1 cellular context compared by ENCODE assay signal in the genomic region with DNA sequence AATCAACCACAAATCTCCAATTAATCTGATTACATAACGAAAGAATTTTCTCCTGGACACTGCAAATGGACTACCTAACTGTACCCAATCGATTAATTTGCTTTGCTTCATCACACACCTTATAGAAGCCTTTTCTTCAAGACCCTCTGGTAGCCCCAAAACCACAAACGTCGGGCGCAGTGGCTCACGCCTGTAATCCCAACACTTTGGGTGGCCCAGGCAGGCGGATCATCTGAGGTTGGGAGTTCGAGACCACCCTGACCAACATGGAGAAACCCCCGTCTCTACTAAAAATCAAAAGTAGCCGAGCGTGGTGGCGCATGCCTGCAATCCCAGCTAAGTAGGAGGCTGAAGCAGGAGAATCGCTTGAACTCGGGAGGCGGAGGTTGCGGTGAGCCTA.
TF ChIP-seq lines count a peak whose summit lies in the region.

No MANE protein-coding gene starts in this region.

TF ChIP-seq in GM23338, 12 proteins besides CTCF, POLR2A, EP300 and RAD21:
- TF ChIP-seq, protein P1, sequence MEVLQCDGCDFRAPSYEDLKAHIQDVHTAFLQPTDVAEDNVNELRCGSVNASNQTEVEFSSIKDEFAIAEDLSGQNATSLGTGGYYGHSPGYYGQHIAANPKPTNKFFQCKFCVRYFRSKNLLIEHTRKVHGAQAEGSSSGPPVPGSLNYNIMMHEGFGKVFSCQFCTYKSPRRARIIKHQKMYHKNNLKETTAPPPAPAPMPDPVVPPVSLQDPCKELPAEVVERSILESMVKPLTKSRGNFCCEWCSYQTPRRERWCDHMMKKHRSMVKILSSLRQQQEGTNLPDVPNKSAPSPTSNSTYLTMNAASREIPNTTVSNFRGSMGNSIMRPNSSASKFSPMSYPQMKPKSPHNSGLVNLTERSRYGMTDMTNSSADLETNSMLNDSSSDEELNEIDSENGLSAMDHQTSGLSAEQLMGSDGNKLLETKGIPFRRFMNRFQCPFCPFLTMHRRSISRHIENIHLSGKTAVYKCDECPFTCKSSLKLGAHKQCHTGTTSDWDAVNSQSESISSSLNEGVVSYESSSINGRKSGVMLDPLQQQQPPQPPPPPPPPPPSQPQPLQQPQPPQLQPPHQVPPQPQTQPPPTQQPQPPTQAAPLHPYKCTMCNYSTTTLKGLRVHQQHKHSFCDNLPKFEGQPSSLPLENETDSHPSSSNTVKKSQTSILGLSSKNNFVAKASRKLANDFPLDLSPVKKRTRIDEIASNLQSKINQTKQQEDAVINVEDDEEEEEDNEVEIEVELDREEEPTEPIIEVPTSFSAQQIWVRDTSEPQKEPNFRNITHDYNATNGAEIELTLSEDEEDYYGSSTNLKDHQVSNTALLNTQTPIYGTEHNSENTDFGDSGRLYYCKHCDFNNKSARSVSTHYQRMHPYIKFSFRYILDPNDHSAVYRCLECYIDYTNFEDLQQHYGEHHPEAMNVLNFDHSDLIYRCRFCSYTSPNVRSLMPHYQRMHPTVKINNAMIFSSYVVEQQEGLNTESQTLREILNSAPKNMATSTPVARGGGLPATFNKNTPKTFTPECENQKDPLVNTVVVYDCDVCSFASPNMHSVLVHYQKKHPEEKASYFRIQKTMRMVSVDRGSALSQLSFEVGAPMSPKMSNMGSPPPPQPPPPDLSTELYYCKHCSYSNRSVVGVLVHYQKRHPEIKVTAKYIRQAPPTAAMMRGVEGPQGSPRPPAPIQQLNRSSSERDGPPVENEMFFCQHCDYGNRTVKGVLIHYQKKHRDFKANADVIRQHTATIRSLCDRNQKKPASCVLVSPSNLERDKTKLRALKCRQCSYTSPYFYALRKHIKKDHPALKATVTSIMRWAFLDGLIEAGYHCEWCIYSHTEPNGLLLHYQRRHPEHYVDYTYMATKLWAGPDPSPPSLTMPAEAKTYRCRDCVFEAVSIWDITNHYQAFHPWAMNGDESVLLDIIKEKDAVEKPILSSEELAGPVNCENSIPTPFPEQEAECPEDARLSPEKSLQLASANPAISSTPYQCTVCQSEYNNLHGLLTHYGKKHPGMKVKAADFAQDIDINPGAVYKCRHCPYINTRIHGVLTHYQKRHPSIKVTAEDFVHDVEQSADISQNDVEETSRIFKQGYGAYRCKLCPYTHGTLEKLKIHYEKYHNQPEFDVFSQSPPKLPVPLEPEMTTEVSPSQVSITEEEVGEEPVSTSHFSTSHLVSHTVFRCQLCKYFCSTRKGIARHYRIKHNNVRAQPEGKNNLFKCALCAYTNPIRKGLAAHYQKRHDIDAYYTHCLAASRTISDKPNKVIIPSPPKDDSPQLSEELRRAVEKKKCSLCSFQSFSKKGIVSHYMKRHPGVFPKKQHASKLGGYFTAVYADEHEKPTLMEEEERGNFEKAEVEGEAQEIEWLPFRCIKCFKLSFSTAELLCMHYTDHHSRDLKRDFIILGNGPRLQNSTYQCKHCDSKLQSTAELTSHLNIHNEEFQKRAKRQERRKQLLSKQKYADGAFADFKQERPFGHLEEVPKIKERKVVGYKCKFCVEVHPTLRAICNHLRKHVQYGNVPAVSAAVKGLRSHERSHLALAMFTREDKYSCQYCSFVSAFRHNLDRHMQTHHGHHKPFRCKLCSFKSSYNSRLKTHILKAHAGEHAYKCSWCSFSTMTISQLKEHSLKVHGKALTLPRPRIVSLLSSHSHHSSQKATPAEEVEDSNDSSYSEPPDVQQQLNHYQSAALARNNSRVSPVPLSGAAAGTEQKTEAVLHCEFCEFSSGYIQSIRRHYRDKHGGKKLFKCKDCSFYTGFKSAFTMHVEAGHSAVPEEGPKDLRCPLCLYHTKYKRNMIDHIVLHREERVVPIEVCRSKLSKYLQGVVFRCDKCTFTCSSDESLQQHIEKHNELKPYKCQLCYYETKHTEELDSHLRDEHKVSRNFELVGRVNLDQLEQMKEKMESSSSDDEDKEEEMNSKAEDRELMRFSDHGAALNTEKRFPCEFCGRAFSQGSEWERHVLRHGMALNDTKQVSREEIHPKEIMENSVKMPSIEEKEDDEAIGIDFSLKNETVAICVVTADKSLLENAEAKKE (CRISPR knock-in tag; IDR thresholded peaks at IDR 0.05) = no peak
- TF ChIP-seq NANOG (IDR thresholded peaks at IDR 0.05; ENCODE audit: borderline replicate concordance) = no peak
- TF ChIP-seq CREB1 (CRISPR knock-in tag; IDR thresholded peaks at IDR 0.05; ENCODE audit: low read depth) = no peak
- no peak for TF ChIP-seq ZNF331 (CRISPR knock-in tag; IDR thresholded peaks at IDR 0.05; ENCODE audit: low read depth)
- TF ChIP-seq, protein P2, sequence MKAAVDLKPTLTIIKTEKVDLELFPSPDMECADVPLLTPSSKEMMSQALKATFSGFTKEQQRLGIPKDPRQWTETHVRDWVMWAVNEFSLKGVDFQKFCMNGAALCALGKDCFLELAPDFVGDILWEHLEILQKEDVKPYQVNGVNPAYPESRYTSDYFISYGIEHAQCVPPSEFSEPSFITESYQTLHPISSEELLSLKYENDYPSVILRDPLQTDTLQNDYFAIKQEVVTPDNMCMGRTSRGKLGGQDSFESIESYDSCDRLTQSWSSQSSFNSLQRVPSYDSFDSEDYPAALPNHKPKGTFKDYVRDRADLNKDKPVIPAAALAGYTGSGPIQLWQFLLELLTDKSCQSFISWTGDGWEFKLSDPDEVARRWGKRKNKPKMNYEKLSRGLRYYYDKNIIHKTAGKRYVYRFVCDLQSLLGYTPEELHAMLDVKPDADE (IDR thresholded peaks at IDR 0.05) = no peak
- TF ChIP-seq EZH2phosphoT487 (IDR thresholded peaks at IDR 0.05; ENCODE audit: unreplicated experiment) = no peak
- TF ChIP-seq STAT1 (IDR thresholded peaks at IDR 0.05; ENCODE audit: unreplicated experiment) = no peak
- no peak for TF ChIP-seq JUNB (IDR thresholded peaks at IDR 0.05; ENCODE audit: unreplicated experiment)
- TF ChIP-seq, protein P3, sequence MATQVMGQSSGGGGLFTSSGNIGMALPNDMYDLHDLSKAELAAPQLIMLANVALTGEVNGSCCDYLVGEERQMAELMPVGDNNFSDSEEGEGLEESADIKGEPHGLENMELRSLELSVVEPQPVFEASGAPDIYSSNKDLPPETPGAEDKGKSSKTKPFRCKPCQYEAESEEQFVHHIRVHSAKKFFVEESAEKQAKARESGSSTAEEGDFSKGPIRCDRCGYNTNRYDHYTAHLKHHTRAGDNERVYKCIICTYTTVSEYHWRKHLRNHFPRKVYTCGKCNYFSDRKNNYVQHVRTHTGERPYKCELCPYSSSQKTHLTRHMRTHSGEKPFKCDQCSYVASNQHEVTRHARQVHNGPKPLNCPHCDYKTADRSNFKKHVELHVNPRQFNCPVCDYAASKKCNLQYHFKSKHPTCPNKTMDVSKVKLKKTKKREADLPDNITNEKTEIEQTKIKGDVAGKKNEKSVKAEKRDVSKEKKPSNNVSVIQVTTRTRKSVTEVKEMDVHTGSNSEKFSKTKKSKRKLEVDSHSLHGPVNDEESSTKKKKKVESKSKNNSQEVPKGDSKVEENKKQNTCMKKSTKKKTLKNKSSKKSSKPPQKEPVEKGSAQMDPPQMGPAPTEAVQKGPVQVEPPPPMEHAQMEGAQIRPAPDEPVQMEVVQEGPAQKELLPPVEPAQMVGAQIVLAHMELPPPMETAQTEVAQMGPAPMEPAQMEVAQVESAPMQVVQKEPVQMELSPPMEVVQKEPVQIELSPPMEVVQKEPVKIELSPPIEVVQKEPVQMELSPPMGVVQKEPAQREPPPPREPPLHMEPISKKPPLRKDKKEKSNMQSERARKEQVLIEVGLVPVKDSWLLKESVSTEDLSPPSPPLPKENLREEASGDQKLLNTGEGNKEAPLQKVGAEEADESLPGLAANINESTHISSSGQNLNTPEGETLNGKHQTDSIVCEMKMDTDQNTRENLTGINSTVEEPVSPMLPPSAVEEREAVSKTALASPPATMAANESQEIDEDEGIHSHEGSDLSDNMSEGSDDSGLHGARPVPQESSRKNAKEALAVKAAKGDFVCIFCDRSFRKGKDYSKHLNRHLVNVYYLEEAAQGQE (IDR thresholded peaks at IDR 0.05; ENCODE audit: unreplicated experiment) = no peak
